Comparison of ENCODE assay signal across 35 cellular contexts in genomic region chr5:19462019-19462418, GRCh38.
"Had no signal": no experiment of that assay in that cellular context is flagged by ENCODE, and none has a peak within 500 bp of the region (broad histone marks: within the 10 kb centered on the region; RNA-seq: fewer than 3 reads in every experiment).

No MANE protein-coding gene starts in this region.

- FAIRE-seq: frontal cortex had no signal

- H3K27ac Mint-ChIP-seq: activated B cell treated with CpG ODN at 0.5 μM for 24 hours; activated CD4-positive, alpha-beta memory T cell treated with anti-CD3 and anti-CD28 coated beads for 36 hours; activated naive CD8-positive, alpha-beta T cell; activated T-cell treated with anti-CD3 and anti-CD28 coated beads, Interleukin-2, amount 50 U/mL, for 24 hours; activated T-cell treated with anti-CD3 and anti-CD28 coated beads, Interleukin-2, amount 50 U/mL, for 72 hours; activated T-helper 17 cell treated with anti-CD3 and anti-CD28 coated beads, Interleukin-2, amount 50 U/mL, for 72 hours; brain; dendritic cell treated with granulocyte-macrophage colony-stimulating factor and Interleukin-4, amounts not matched to agents 40 ng/mL and 50 ng/mL, for 4 days; endodermal cell; T-cell; T-helper 1 cell treated with Interleukin-12 subunit alpha and Interleukin-12 subunit beta and Interleukin-4 antibody, amounts not matched to agents 30 μg/mL and 1 μg/mL, for 36 hours had no signal

- H3K4me2 ChIP-seq: hepatocyte had no signal

- H3K4me3 Mint-ChIP-seq: activated B cell treated with CpG ODN at 0.5 μM for 24 hours; activated CD4-positive, alpha-beta memory T cell treated with anti-CD3 and anti-CD28 coated beads for 36 hours; activated naive CD8-positive, alpha-beta T cell; activated T-cell treated with anti-CD3 and anti-CD28 coated beads, Interleukin-2, amount 50 U/mL, for 24 hours; activated T-cell treated with anti-CD3 and anti-CD28 coated beads, Interleukin-2, amount 50 U/mL, for 72 hours; activated T-helper 17 cell treated with anti-CD3 and anti-CD28 coated beads, Interleukin-2, amount 50 U/mL, for 72 hours; brain; central memory CD8-positive, alpha-beta T cell; dendritic cell treated with granulocyte-macrophage colony-stimulating factor and Interleukin-4, amounts not matched to agents 40 ng/mL and 50 ng/mL, for 4 days; endodermal cell; T-cell; T-helper 1 cell treated with Interleukin-12 subunit alpha and Interleukin-12 subunit beta and Interleukin-4 antibody, amounts not matched to agents 30 μg/mL and 1 μg/mL, for 36 hours had no signal

- H3K4me1 ChIP-seq: adrenal gland, breast epithelium, heart right ventricle had no signal

- DNase-seq: activated B cell treated with CpG ODN at 0.5 μM for 24 hours; activated CD4-positive, alpha-beta memory T cell treated with anti-CD3 and anti-CD28 coated beads for 36 hours; activated CD4-positive, alpha-beta T cell treated with anti-CD3 and anti-CD28 coated beads for 48 hours; activated CD8-positive, alpha-beta memory T cell treated with anti-CD3 and anti-CD28 coated beads, Interleukin-2, amount 50 U/mL, for 48 hours; activated effector memory CD4-positive, alpha-beta T cell treated with Interleukin-2 at 50 U/mL for 16 hours; activated gamma-delta T cell treated with Interleukin-2 at 50 U/mL for 16 hours; activated naive CD4-positive, alpha-beta T cell treated with anti-CD3 and anti-CD28 coated beads, Interleukin-2, amount 50 U/mL, for 16 hours; activated naive CD4-positive, alpha-beta T cell treated with Interleukin-2 at 50 U/mL for 16 hours; activated T-cell treated with anti-CD3 and anti-CD28 coated beads for 4 hours; activated T-cell treated with anti-CD3 and anti-CD28 coated beads, Interleukin-2, amount 50 U/mL, for 24 hours; activated T-cell treated with anti-CD3 and anti-CD28 coated beads, Interleukin-2, amount 50 U/mL, for 72 hours; adrenal gland; aorta; dorsolateral prefrontal cortex; effector memory CD4-positive, alpha-beta T cell; endodermal cell; foreskin fibroblast; glutamatergic neuron; heart right ventricle; T-cell; T1000; WERI-Rb-1 had no signal

- H3K27me3 Mint-ChIP-seq: activated B cell treated with CpG ODN at 0.5 μM for 24 hours; activated CD4-positive, alpha-beta memory T cell treated with anti-CD3 and anti-CD28 coated beads for 36 hours; activated naive CD8-positive, alpha-beta T cell; activated T-cell treated with anti-CD3 and anti-CD28 coated beads, Interleukin-2, amount 50 U/mL, for 24 hours; activated T-helper 17 cell treated with anti-CD3 and anti-CD28 coated beads, Interleukin-2, amount 50 U/mL, for 72 hours; brain; central memory CD8-positive, alpha-beta T cell; dendritic cell treated with granulocyte-macrophage colony-stimulating factor and Interleukin-4, amounts not matched to agents 40 ng/mL and 50 ng/mL, for 4 days; T-cell had no signal

- H3K9me3 Mint-ChIP-seq: brain; dendritic cell treated with granulocyte-macrophage colony-stimulating factor and Interleukin-4, amounts not matched to agents 40 ng/mL and 50 ng/mL, for 4 days; endodermal cell had no signal

- H3K9me3 ChIP-seq: breast epithelium had no signal

- H3K4me3 ChIP-seq: adrenal gland, breast epithelium, cardiac muscle cell, coronary artery, dorsolateral prefrontal cortex, heart right ventricle, hepatocyte had no signal

- H3K79me2 ChIP-seq: hepatocyte had no signal

- H3K27me3 ChIP-seq: adrenal gland, breast epithelium, cardiac muscle cell, dorsolateral prefrontal cortex, heart right ventricle, hepatocyte had no signal

- H3K27ac ChIP-seq: adrenal gland, breast epithelium, cardiac muscle cell, coronary artery, dorsolateral prefrontal cortex, heart right ventricle, hepatocyte, WERI-Rb-1 had no signal

- H3K36me3 ChIP-seq: adrenal gland, breast epithelium, cardiac muscle cell, heart right ventricle, WERI-Rb-1 had no signal

- H3K4me1 Mint-ChIP-seq: activated B cell treated with CpG ODN at 0.5 μM for 24 hours; activated T-helper 17 cell treated with anti-CD3 and anti-CD28 coated beads, Interleukin-2, amount 50 U/mL, for 72 hours; brain; central memory CD8-positive, alpha-beta T cell; endodermal cell; T-cell had no signal

- H3K36me3 Mint-ChIP-seq: activated CD4-positive, alpha-beta memory T cell treated with anti-CD3 and anti-CD28 coated beads for 36 hours; activated naive CD8-positive, alpha-beta T cell; brain; T-cell had no signal

- ATAC-seq: activated CD4-positive, CD25-positive, alpha-beta regulatory T cell treated with anti-CD3 and anti-CD28 coated beads, Interleukin-2, amount 50 U/mL, for 24 hours; activated T-cell treated with anti-CD3 and anti-CD28 coated beads, Interleukin-2, amount 50 U/mL, for 72 hours; activated T-helper 17 cell treated with anti-CD3 and anti-CD28 coated beads, Interleukin-2, amount 50 U/mL, for 72 hours; esophagus mucosa; heart right ventricle; T-cell had no signal

- H2AFZ ChIP-seq: hepatocyte had no signal
